Comparison of ENCODE assay signal across 24 cellular contexts in genomic region chr1:55617416-55617980, GRCh38.
DNase-seq lines count a peak whose midpoint lies in the region; ATAC-seq, FAIRE-seq and TF ChIP-seq lines count a peak whose summit lies in the region.
"Had no signal": no experiment of that assay in that cellular context is flagged by ENCODE, and none has a peak within 500 bp of the region (broad histone marks: within the 10 kb centered on the region; RNA-seq: fewer than 3 reads in every experiment).

No MANE protein-coding gene starts in this region.

- ATAC-seq in HepG2 (no peak), right lobe of liver (no peak), mucosa of descending colon (peak; percentile 50), GM21526 (IDR thresholded peaks at IDR 0.05; ENCODE audit: low FRiP score, unreplicated experiment) (no peak), gastrocnemius medialis (no peak)
- ATAC-seq: GM12878 had no signal

- H3K9me3 ChIP-seq in HepG2 (ENCODE audit: low read length) (no peaks in the 10 kb centered on the region), right lobe of liver (no peaks in the 10 kb centered on the region), mucosa of descending colon (no peaks in the 10 kb centered on the region), gastrocnemius medialis (no peaks in the 10 kb centered on the region)
- H3K9me3 ChIP-seq: BE2C, BLaER1 had no signal

- H3K9ac ChIP-seq in HepG2 (ENCODE audit: insufficient read depth, low read depth, low read length), result no peak overlapping the region
- H3K9ac ChIP-seq: BLaER1 had no signal

- H3K36me3 ChIP-seq in HepG2 (replicated peaks in 1 of 2; ENCODE audit: control insufficient read depth in 1 of 2, insufficient read depth in 2 of 2, low read length in 2 of 2), result no peaks in the 10 kb centered on the region
- H3K36me3 ChIP-seq in right lobe of liver, result no peaks in the 10 kb centered on the region
- no peaks in the 10 kb centered on the region for H3K36me3 ChIP-seq in mucosa of descending colon (ENCODE audit: low read depth)
- no peaks in the 10 kb centered on the region for H3K36me3 ChIP-seq in gastrocnemius medialis
- H3K36me3 ChIP-seq: BE2C, BLaER1 had no signal

- TF ChIP-seq EP300 in HepG2 (IDR thresholded peaks at IDR 0.05; ENCODE audit: low read depth in 2 of 2, low read length in 2 of 2) (no peak), HepG2 (CRISPR knock-in tag; IDR thresholded peaks at IDR 0.05; ENCODE audit: borderline replicate concordance) (no peak)

- no peaks in the 10 kb centered on the region; a peak in 1 of 5 replicates for H3K27me3 ChIP-seq in HepG2 (ENCODE audit: control insufficient read depth in 1 of 2, insufficient read depth in 2 of 2, low read length in 2 of 2)
- H3K27me3 ChIP-seq in right lobe of liver, result no peaks in the 10 kb centered on the region
- no peaks in the 10 kb centered on the region for H3K27me3 ChIP-seq in gastrocnemius medialis
- H3K27me3 ChIP-seq: BE2C, BLaER1 had no signal

- no peak for TF ChIP-seq RAD21 in HepG2 (CRISPR knock-in tag; IDR thresholded peaks at IDR 0.05)

- CTCF ChIA-PET in HepG2 (lab: Yijun Ruan, JAX; ENCODE audit: low intra/inter-chr PET ratio, low total read pairs), result no interaction called here

- no peak overlapping the region for H3K27ac ChIP-seq in HepG2 (ENCODE audit: extremely low read length, insufficient read depth, low read length)
- no peak overlapping the region for H3K27ac ChIP-seq in right lobe of liver
- no peak overlapping the region for H3K27ac ChIP-seq in gastrocnemius medialis
- H3K27ac ChIP-seq: BLaER1 had no signal

- no peak for FAIRE-seq in HepG2 (lab: Jason Lieb, UNC)
- FAIRE-seq: A204.1, GM12878, GM12892, GM18507 had no signal

- in situ Hi-C loops in HepG2 (cut with HindIII; ENCODE audit: extremely low pct_ligation_motif_present, low pct_unique_long_range_greater_than_20kb) (no loop called here), gastrocnemius medialis (cut with MboI; ENCODE audit: low sequenced_read_pairs in 4 of 4) (no loop called here)

- H3K79me2 ChIP-seq in HepG2 (ENCODE audit: insufficient read depth, low read length), result no peaks in the 10 kb centered on the region

- intact Hi-C loops in HepG2 (cut with micrococcal nuclease; ENCODE audit: unreplicated experiment), result no loop called here
- intact Hi-C loops in right lobe of liver (cut with DNase I), result no loop called here
- intact Hi-C loops in mucosa of descending colon (cut with DNase I, micrococcal nuclease), result no loop called here
- intact Hi-C loops in gastrocnemius medialis (cut with DNase I; ENCODE audit: low total_unique reads), result no loop called here

- TF ChIP-seq CTCF in HepG2 (CRISPR knock-in tag; IDR thresholded peaks at IDR 0.05) (no peak), right lobe of liver (IDR thresholded peaks at IDR 0.05) (no peak), mucosa of descending colon (IDR thresholded peaks at IDR 0.05) (no peak), gastrocnemius medialis (IDR thresholded peaks at IDR 0.05 in 4 of 5, conservative IDR thresholded peaks at IDR 0.05 in 1 of 5) (no peak)

- TF ChIP-seq POLR2A in HepG2 (IDR thresholded peaks at IDR 0.05; ENCODE audit: insufficient read depth in 1 of 2, low read depth in 2 of 2, low read length in 2 of 2) (no peak), right lobe of liver (IDR thresholded peaks at IDR 0.05) (no peak), gastrocnemius medialis (IDR thresholded peaks at IDR 0.05) (no peak)

- H3K4me3 ChIP-seq in HepG2 (replicated peaks in 1 of 3; ENCODE audit: insufficient read depth in 1 of 3, low read depth in 2 of 3, low read length in 3 of 3), result no peak overlapping the region
- no peak overlapping the region for H3K4me3 ChIP-seq in right lobe of liver
- no peak overlapping the region for H3K4me3 ChIP-seq in mucosa of descending colon
- H3K4me3 ChIP-seq in gastrocnemius medialis, result no peak overlapping the region
- H3K4me3 ChIP-seq: BLaER1, GM12878 had no signal

- H3K4me1 ChIP-seq in HepG2 (ENCODE audit: insufficient read depth, low read length) (peaks cover 23% of the 10 kb centered on the region), right lobe of liver (no peaks in the 10 kb centered on the region), mucosa of descending colon (ENCODE audit: low read depth) (no peaks in the 10 kb centered on the region), gastrocnemius medialis (no peaks in the 10 kb centered on the region)
- H3K4me1 ChIP-seq: BE2C, BLaER1 had no signal

- POLR2A ChIA-PET in HepG2 (lab: Yijun Ruan, JAX), result no interaction called here

- WGBS in HepG2 (ENCODE audit: low lambda C conversion rate), result 4% methylated on average over 2 of the region's 2 CpGs
- 54% methylated on average over 2 of the region's 2 CpGs for WGBS in right lobe of liver (ENCODE audit: insufficient coverage, low coverage, low lambda C conversion rate, missing lambda C conversion rate)

- no peaks in the 10 kb centered on the region for H4K20me1 ChIP-seq in HepG2 (ENCODE audit: insufficient read depth, low read length)
- H4K20me1 ChIP-seq: BLaER1 had no signal

- no peak overlapping the region for H2AFZ ChIP-seq in HepG2 (ENCODE audit: low read length)

- BruUV-seq in HepG2 (replicated peaks; lab: Mats Ljungman, UMichigan), result no TSS peak

- DNase-seq in HepG2 (ENCODE audit: low spot score) (no peak), right lobe of liver (no peak), mucosa of descending colon (no peak), gastrocnemius medialis (no peak)
- DNase-seq: 8988T; ACHN; BE2C; C1 segment of cervical spinal cord; CD4-positive, alpha-beta memory T cell; CD4-positive, CD25-positive, alpha-beta regulatory T cell; CD8-positive, alpha-beta memory T cell; COR-L47; DMS 273 treated with DMSO at 0.1 percent for 48 hours; DMS153; DMS79; DND-41; EL; GDM1 had no signal

- H3K4me2 ChIP-seq in HepG2 (ENCODE audit: low read depth, low read length), result no peak overlapping the region
- H3K4me2 ChIP-seq: BLaER1 had no signal

TF ChIP-seq in HepG2, 621 proteins besides CTCF, POLR2A, EP300 and RAD21 (continues in another document):
- TF ChIP-seq RARA (CRISPR knock-in tag; IDR thresholded peaks at IDR 0.05) (peak; percentile 39; the same call in 1 of the 2 replicates), ZNF660 (CRISPR knock-in tag; IDR thresholded peaks at IDR 0.05; ENCODE audit: borderline replicate concordance, low read depth) (no peak), ZNF83 (CRISPR knock-in tag; IDR thresholded peaks at IDR 0.05; ENCODE audit: borderline replicate concordance) (no peak), ZNF281 (CRISPR knock-in tag; IDR thresholded peaks at IDR 0.05; ENCODE audit: borderline replicate concordance) (no peak), ZFP1 (CRISPR knock-in tag; IDR thresholded peaks at IDR 0.05) (no peak), PAX8 (CRISPR knock-in tag; IDR thresholded peaks at IDR 0.05; ENCODE audit: borderline replicate concordance) (no peak), RCOR2 (CRISPR knock-in tag; IDR thresholded peaks at IDR 0.05) (no peak), GPBP1L1 (CRISPR knock-in tag; IDR thresholded peaks at IDR 0.05) (no peak), GMEB2 (CRISPR knock-in tag; IDR thresholded peaks at IDR 0.05; ENCODE audit: low read depth) (no peak), HNF4A (CRISPR knock-in tag; IDR thresholded peaks at IDR 0.05) (peak; percentile 43)
